ENCODE assay signal across 13 cellular contexts in genomic region chr11:60528934-60529333, GRCh38. TPM values are rescaled to one million over a fixed set of nuclear protein-coding genes. Genes with fewer than 3 reads are reported as not detected.
A peak's percentile ranks its signal among the peaks of the same experiment; 100 is the strongest.
DNase-seq lines count a peak whose midpoint lies in the region; ATAC-seq and TF ChIP-seq lines count a peak whose summit lies in the region.
"Had no signal": no experiment of that assay in that cellular context is flagged by ENCODE, and none has a peak within 500 bp of the region (broad histone marks: within the 10 kb centered on the region; RNA-seq: fewer than 3 reads in every experiment).

No MANE protein-coding gene starts in this region.

- intact Hi-C loops in lower leg skin (cut with DNase I; ENCODE audit: low total_unique reads), result no loop called here

- no peak overlapping the region for H3K27ac ChIP-seq in BLaER1
- no peak overlapping the region for H3K27ac ChIP-seq in right atrium auricular region

- TF ChIP-seq CTCF in right atrium auricular region (IDR thresholded peaks at IDR 0.05), result no peak
- no peak for TF ChIP-seq CTCF in lower leg skin (IDR thresholded peaks at IDR 0.05)

- H3K27me3 ChIP-seq in BLaER1, result no peaks in the 10 kb centered on the region
- H3K27me3 ChIP-seq in right atrium auricular region, result no peaks in the 10 kb centered on the region
- no peaks in the 10 kb centered on the region for H3K27me3 ChIP-seq in H7 (ENCODE audit: control insufficient read depth, insufficient read depth, low read length)

- peaks cover 20% of the 10 kb centered on the region for H3K9me3 ChIP-seq in BLaER1
- H3K9me3 ChIP-seq in right atrium auricular region, result no peaks in the 10 kb centered on the region

- WGBS in lower leg skin, 2 donors, result 42 to 54% methylated on average over 1 of the region's 1 CpG

- no peaks in the 10 kb centered on the region for H4K20me1 ChIP-seq in BLaER1

- H3K4me2 ChIP-seq in BLaER1, result peak overlapping the region; percentile 27; the same call in 1 of the 2 replicates

- H3K4me1 ChIP-seq in BLaER1 (peaks cover 26% of the 10 kb centered on the region), right atrium auricular region (no peaks in the 10 kb centered on the region)

- no peak overlapping the region for H3K9ac ChIP-seq in BLaER1

- ATAC-seq in GM19463 (IDR thresholded peaks at IDR 0.05; ENCODE audit: unreplicated experiment) (peak; percentile 76), HG03175 (IDR thresholded peaks at IDR 0.05; ENCODE audit: unreplicated experiment) (peak; percentile 73), GM19397 (IDR thresholded peaks at IDR 0.05; ENCODE audit: unreplicated experiment) (no peak)

- no peak for TF ChIP-seq POLR2A in lower leg skin (IDR thresholded peaks at IDR 0.05)

- DNase-seq in SIG-M5 treated with dmso at 0.1 percent for 504 hours (lab: John Stamatoyannopoulos, UW; ENCODE audit: unreplicated experiment) (peak; percentile 79), right atrium auricular region (ENCODE audit: low spot score) (no peak), H7 (no peak), lower leg skin (ENCODE audit: low spot score in 2 of 2) (no peak)
- DNase-seq: activated T-cell treated with anti-CD3 and anti-CD28 coated beads, Interleukin-2, amount 50 U/mL, for 48 hours; midbrain; NK-92 treated with Interleukin-12 subunit alpha and Interleukin-12 subunit beta, amount 100 ng/mL, for 24 hours; retina; trophoblast cell had no signal

- no peak overlapping the region for H3K4me3 ChIP-seq in BLaER1
- no peak overlapping the region for H3K4me3 ChIP-seq in right atrium auricular region
- no peak overlapping the region for H3K4me3 ChIP-seq in H7 (ENCODE audit: insufficient read depth, low read depth, low read length)
- H3K4me3 ChIP-seq in lower leg skin (ENCODE audit: low read depth, poor library complexity, severe bottlenecking), result no peak overlapping the region

- H3K36me3 ChIP-seq in BLaER1 (no peaks in the 10 kb centered on the region), right atrium auricular region (no peaks in the 10 kb centered on the region), H7 (replicated peaks; ENCODE audit: control insufficient read depth, insufficient read depth, low read length) (no peaks in the 10 kb centered on the region)

RNA-seq across cellular contexts. Expression of gene MS4A13, which starts 13.7 kb away (rescaled TPM):
- total RNA-seq in right atrium auricular region, result not detected
- total RNA-seq in H7 (2014; rRNA removed; shearing (Covaris generic)), result not detected in 2 replicates
- not detected for total RNA-seq in lower leg skin

RNA-seq across cellular contexts. Expression of gene MS4A12, which starts 36.4 kb away (rescaled TPM):
- total RNA-seq in right atrium auricular region (not detected), lower leg skin (not detected)
- not detected in 2 replicates for total RNA-seq in H7 (2014; rRNA removed; shearing (Covaris generic))
